ENCODE assay signal across 1 cellular context in genomic region chr12:53727310-53728041, GRCh38.
TF ChIP-seq lines count a peak whose summit lies in the region.

Gene CALCOCO1, minus strand, starts transcription at chr12:53727452. Its CDS starts 2,210 bp downstream, at chr12:53725242.

TF ChIP-seq in HEK293, 187 proteins besides CTCF, POLR2A, EP300 and RAD21 (continued from another document and continues in another):
- no peak for TF ChIP-seq ZNF837 (tag by site-specific recombination; IDR thresholded peaks at IDR 0.05)
- peak; percentile 100 for TF ChIP-seq KLF8 (tag by site-specific recombination; IDR thresholded peaks at IDR 0.05)
- no peak for TF ChIP-seq ZNF518A (tag by site-specific recombination; conservative IDR thresholded peaks at IDR 0.05; ENCODE audit: low read depth)
- no peak for TF ChIP-seq ZBTB1 (tag by site-specific recombination; IDR thresholded peaks at IDR 0.05)
- no peak for TF ChIP-seq ZNF560 (tag by site-specific recombination; IDR thresholded peaks at IDR 0.05; ENCODE audit: borderline replicate concordance)
- TF ChIP-seq KLF16 (tag by site-specific recombination; IDR thresholded peaks at IDR 0.05): peak; percentile 100
- TF ChIP-seq HIC1 (tag by site-specific recombination; IDR thresholded peaks at IDR 0.05): no peak
- no peak for TF ChIP-seq ZNF274 (IDR thresholded peaks at IDR 0.05; ENCODE audit: low read length)
- TF ChIP-seq ZNF274 (tag by site-specific recombination; IDR thresholded peaks at IDR 0.05; ENCODE audit: borderline replicate concordance): no peak
- no peak for TF ChIP-seq ZNF510 (tag by site-specific recombination; IDR thresholded peaks at IDR 0.05; ENCODE audit: insufficient replicate concordance)
- TF ChIP-seq ZNF211 (tag by site-specific recombination; IDR thresholded peaks at IDR 0.05; ENCODE audit: low read depth): no peak
- no peak for TF ChIP-seq ZBTB7A (tag by site-specific recombination; IDR thresholded peaks at IDR 0.05; ENCODE audit: low read depth)
- TF ChIP-seq ZNF335 (tag by site-specific recombination; conservative IDR thresholded peaks at IDR 0.05): peak; percentile 89
- TF ChIP-seq ZNF776 (tag by site-specific recombination; IDR thresholded peaks at IDR 0.05; ENCODE audit: borderline replicate concordance): no peak
- TF ChIP-seq ZNF146 (tag by site-specific recombination; IDR thresholded peaks at IDR 0.05): no peak
- peak; percentile 68 for TF ChIP-seq ZNF600 (tag by site-specific recombination; IDR thresholded peaks at IDR 0.05)
- TF ChIP-seq TCF7L2 (IDR thresholded peaks at IDR 0.05; ENCODE audit: borderline replicate concordance, low read depth, low read length): no peak
- peak; percentile 94 for TF ChIP-seq KLF10 (tag by site-specific recombination; IDR thresholded peaks at IDR 0.05)
- no peak for TF ChIP-seq ZNF202 (tag by site-specific recombination; IDR thresholded peaks at IDR 0.05; ENCODE audit: borderline replicate concordance)
- no peak for TF ChIP-seq ATF2 (tag by site-specific recombination; IDR thresholded peaks at IDR 0.05; ENCODE audit: low read depth)
- peak; percentile 47; the same call in 1 of the 2 replicates for TF ChIP-seq ZBTB21 (tag by site-specific recombination; IDR thresholded peaks at IDR 0.05)
- no peak for TF ChIP-seq ZNF610 (tag by site-specific recombination; IDR thresholded peaks at IDR 0.05; ENCODE audit: borderline replicate concordance)
- no peak for TF ChIP-seq ZNF280D (tag by site-specific recombination; IDR thresholded peaks at IDR 0.05)
- TF ChIP-seq ZNF140 (tag by site-specific recombination; IDR thresholded peaks at IDR 0.05): no peak
- TF ChIP-seq YY2 (tag by site-specific recombination; IDR thresholded peaks at IDR 0.05): peak; percentile 75; the same call in 1 of the 2 replicates
- TF ChIP-seq KLF7 (tag by site-specific recombination; IDR thresholded peaks at IDR 0.05; ENCODE audit: borderline replicate concordance): peak; percentile 90
- TF ChIP-seq ZSCAN5A (tag by site-specific recombination; IDR thresholded peaks at IDR 0.05): no peak
- no peak for TF ChIP-seq ZNF544 (tag by site-specific recombination; IDR thresholded peaks at IDR 0.05)
- TF ChIP-seq ZBTB49 (tag by site-specific recombination; IDR thresholded peaks at IDR 0.05; ENCODE audit: low read depth): no peak
- TF ChIP-seq ZNF768 (tag by site-specific recombination; IDR thresholded peaks at IDR 0.05): no peak
- no peak for TF ChIP-seq ZNF214 (tag by site-specific recombination; IDR thresholded peaks at IDR 0.05; ENCODE audit: borderline replicate concordance)
- no peak for TF ChIP-seq GFI1B (tag by site-specific recombination; IDR thresholded peaks at IDR 0.05)
- TF ChIP-seq ZBTB8A (tag by site-specific recombination; IDR thresholded peaks at IDR 0.05): peak; percentile 83
- no peak; the same call in 1 of the 2 replicates for TF ChIP-seq REPIN1 (tag by site-specific recombination; IDR thresholded peaks at IDR 0.05; ENCODE audit: low read depth)
- no peak for TF ChIP-seq ZNF645 (tag by site-specific recombination; IDR thresholded peaks at IDR 0.05)
- TF ChIP-seq IKZF3 (tag by site-specific recombination; IDR thresholded peaks at IDR 0.05): no peak
- TF ChIP-seq SP3 (tag by site-specific recombination; IDR thresholded peaks at IDR 0.05): peak; percentile 100
- no peak for TF ChIP-seq MEIS1 (CRISPR knock-in tag; IDR thresholded peaks at IDR 0.05; ENCODE audit: borderline replicate concordance)
- no peak for TF ChIP-seq ZNF792 (tag by site-specific recombination; IDR thresholded peaks at IDR 0.05)
- TF ChIP-seq ZNF747 (tag by site-specific recombination; IDR thresholded peaks at IDR 0.05): no peak
- TF ChIP-seq ZNF624 (tag by site-specific recombination; IDR thresholded peaks at IDR 0.05): no peak
- peak; percentile 85 for TF ChIP-seq ZNF10 (tag by site-specific recombination; IDR thresholded peaks at IDR 0.05)
- TF ChIP-seq ZNF596 (tag by site-specific recombination; IDR thresholded peaks at IDR 0.05): no peak
- peak; percentile 100 for TF ChIP-seq GLIS2 (tag by site-specific recombination; IDR thresholded peaks at IDR 0.05)
- TF ChIP-seq OVOL3 (tag by site-specific recombination; IDR thresholded peaks at IDR 0.05): no peak
- TF ChIP-seq MZF1 (tag by site-specific recombination; IDR thresholded peaks at IDR 0.05; ENCODE audit: borderline replicate concordance): no peak
- TF ChIP-seq ZNF121 (tag by site-specific recombination; IDR thresholded peaks at IDR 0.05): no peak
- no peak for TF ChIP-seq GLI4 (tag by site-specific recombination; IDR thresholded peaks at IDR 0.05)
- TF ChIP-seq ZNF76 (tag by site-specific recombination; IDR thresholded peaks at IDR 0.05; ENCODE audit: borderline replicate concordance, low read depth): peak; percentile 100
- no peak for TF ChIP-seq ZNF23 (tag by site-specific recombination; IDR thresholded peaks at IDR 0.05; ENCODE audit: borderline replicate concordance)
- TF ChIP-seq HOXD13 (CRISPR knock-in tag; IDR thresholded peaks at IDR 0.05; ENCODE audit: borderline replicate concordance): no peak
- TF ChIP-seq PRDM1 (tag by site-specific recombination; IDR thresholded peaks at IDR 0.05): peak; percentile 54; the same call in 1 of the 2 replicates
